In the genomic region with DNA sequence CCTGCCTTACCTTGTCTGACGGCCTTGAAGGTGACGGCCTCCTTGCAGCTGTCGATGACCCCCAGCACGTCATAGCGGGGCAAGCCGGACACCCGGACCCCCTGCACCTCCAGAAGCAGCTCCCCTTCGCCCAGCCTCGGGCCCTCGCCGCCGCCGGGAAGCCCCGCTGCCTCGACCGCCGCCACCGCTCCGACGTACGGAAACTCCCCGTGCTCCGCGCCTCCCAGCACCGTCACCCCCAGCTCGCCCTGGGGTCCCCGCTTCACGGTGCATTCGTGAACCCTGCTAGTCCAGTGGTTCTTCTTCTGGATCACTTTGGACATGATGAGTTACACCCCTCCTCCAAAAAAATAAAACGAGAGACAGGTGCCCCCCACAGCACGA, we compare ENCODE assay signal across 7 cellular contexts. TPM values are rescaled to one million over a fixed set of nuclear protein-coding genes. Genes with fewer than 3 reads are reported as not detected.
DNase-seq lines count a peak whose midpoint lies in the region; ATAC-seq, FAIRE-seq and TF ChIP-seq lines count a peak whose summit lies in the region.

No MANE protein-coding gene starts in this region.

- no peak overlapping the region for H4K91ac ChIP-seq in neuronal stem cell (ENCODE audit: low read depth, low read length, poor library complexity)

- H3K18ac ChIP-seq in neuronal stem cell (ENCODE audit: low read length): peak overlapping the region; percentile 94

- no peak for FAIRE-seq in D721Med (lab: Jason Lieb, UNC)

- H3K4me1 ChIP-seq in esophagus squamous epithelium (peaks cover 8 to 41% (median 13%) of the 10 kb centered on the region in 3 donors), neuronal stem cell (ENCODE audit: control insufficient read depth in 2 of 2, insufficient read depth in 1 of 2, low read depth in 1 of 2, low read length in 2 of 2) (peaks cover 14 to 22% of the 10 kb centered on the region in 2 donors)

- intact Hi-C loops in esophagus squamous epithelium (cut with DNase I): no loop called here

- no peaks in the 10 kb centered on the region for H3K36me3 ChIP-seq in esophagus squamous epithelium
- no peaks in the 10 kb centered on the region for H3K36me3 ChIP-seq in neuronal stem cell (replicated peaks in 1 of 2; ENCODE audit: control insufficient read depth in 2 of 2, insufficient read depth in 2 of 2, low read length in 2 of 2)

- H3K79me1 ChIP-seq in neuronal stem cell (ENCODE audit: low read depth, low read length): peaks cover 8% of the 10 kb centered on the region

- DNase-seq in RPMI8226 (peak; percentile 25), esophagus squamous epithelium (lab: John Stamatoyannopoulos, UW) (no peak), neuronal stem cell (ENCODE audit: low spot score) (no peak), SK-N-DZ (ENCODE audit: low spot score) (no peak), GF-D8 (lab: John Stamatoyannopoulos, UW) (no peak), D721Med (ENCODE audit: insufficient read length, low spot score) (no peak)

- H2AK5ac ChIP-seq in neuronal stem cell (ENCODE audit: low read depth, low read length): peak overlapping the region; percentile 82

- H3K27ac ChIP-seq in esophagus squamous epithelium (peak overlapping the region; percentile 90 to 95 (median 92)), neuronal stem cell (replicated peaks; ENCODE audit: low read length) (peak overlapping the region; percentile 72)

- peak overlapping the region; percentile 77 for H3K23ac ChIP-seq in neuronal stem cell (ENCODE audit: low read depth, low read length, poor library complexity)

- 3% methylated on average over 16 of the region's 31 CpGs; no CpG with 5 or more reads in 1 of the 2 donors for WGBS in esophagus squamous epithelium, 2 donors
- WGBS in neuronal stem cell (ENCODE audit: extremely low coverage in 2 of 2, insufficient read length in 2 of 2, insufficient replicate concordance in 1 of 2), 2 donors: no CpG with 5 or more reads among the region's 31 CpGs

- H3K9ac ChIP-seq in neuronal stem cell (ENCODE audit: low read depth, low read length, poor library complexity): peak overlapping the region; percentile 95

- no peaks in the 10 kb centered on the region for H3K9me3 ChIP-seq in esophagus squamous epithelium
- no peaks in the 10 kb centered on the region for H3K9me3 ChIP-seq in neuronal stem cell (replicated peaks in 1 of 2; ENCODE audit: control insufficient read depth in 2 of 2, insufficient read depth in 1 of 2, low read depth in 1 of 2, low read length in 2 of 2)

- peak overlapping the region; percentile 97 for H2BK15ac ChIP-seq in neuronal stem cell (ENCODE audit: low read length)

- no peak overlapping the region for H4K8ac ChIP-seq in neuronal stem cell (ENCODE audit: low read depth, low read length)

- no peak overlapping the region for H2BK12ac ChIP-seq in neuronal stem cell (ENCODE audit: low read length)

- peak overlapping the region; percentile 47 for H2BK120ac ChIP-seq in neuronal stem cell (ENCODE audit: low read depth, low read length)

- H3K14ac ChIP-seq in neuronal stem cell (ENCODE audit: low read length): peak overlapping the region; percentile 76

- H3K27me3 ChIP-seq in esophagus squamous epithelium (peaks cover 0 to 29% (median 0%) of the 10 kb centered on the region in 4 donors), neuronal stem cell (ENCODE audit: control insufficient read depth in 3 of 3, insufficient read depth in 3 of 3, low read depth in 1 of 3, low read length in 3 of 3) (no peaks in the 10 kb centered on the region)

- ATAC-seq in GM18868 (IDR thresholded peaks at IDR 0.05; ENCODE audit: unreplicated experiment): peak; percentile 33

- no peak overlapping the region for H3K4ac ChIP-seq in neuronal stem cell (ENCODE audit: low read length)

- peak overlapping the region; percentile 99 for H3K4me2 ChIP-seq in neuronal stem cell (ENCODE audit: insufficient read depth, low read length, poor library complexity, severe bottlenecking)

- peak overlapping the region; percentile 96 for H2AFZ ChIP-seq in neuronal stem cell (ENCODE audit: low read length)

- TF ChIP-seq POLR2A in esophagus squamous epithelium (IDR thresholded peaks at IDR 0.05): no peak

- peak overlapping the region; percentile 83 for H2BK5ac ChIP-seq in neuronal stem cell (ENCODE audit: low read length)

- H3K4me3 ChIP-seq in esophagus squamous epithelium: peak overlapping the region; percentile 70 to 95 (median 79)
- peak overlapping the region; percentile 74 to 89 for H3K4me3 ChIP-seq in neuronal stem cell (ENCODE audit: low read length in 2 of 2)

- TF ChIP-seq CTCF in esophagus squamous epithelium (IDR thresholded peaks at IDR 0.05): no peak
- no peak for TF ChIP-seq CTCF in D721Med (IDR thresholded peaks at IDR 0.05; ENCODE audit: insufficient read depth, missing control alignments)

RNA-seq across cellular contexts. Expression of gene MAGI1, which starts 0.7 kb away (rescaled TPM):
- total RNA-seq in esophagus squamous epithelium: 10 to 100 TPM; 12.0 to 28.2 (median 21.1) TPM
- polyA plus RNA-seq in neuronal stem cell (2013, experiment 1 of 2): 17.7 TPM
- 18.1 TPM for polyA plus RNA-seq in neuronal stem cell (2013, experiment 2 of 2)
- polyA plus RNA-seq in SK-N-DZ (2014; cell fraction: cytosol; rRNA removed): 12.3 and 16.8 TPM in 2 replicates
- polyA plus RNA-seq in SK-N-DZ (2014; cell fraction: nucleus; rRNA removed): 14.7 and 18.7 TPM in 2 replicates
